In genomic region chr9:116859763-116860162, GRCh38 we compare ENCODE assay signal across 1 cellular context.
TF ChIP-seq lines count a peak whose summit lies in the region.

No MANE protein-coding gene starts in this region.

TF ChIP-seq in H1, 55 proteins besides CTCF, POLR2A, EP300 and RAD21:
- TF ChIP-seq SAP30 (IDR thresholded peaks at IDR 0.05; ENCODE audit: insufficient read depth, insufficient replicate concordance, low read length) (no peak), TCF12 (IDR thresholded peaks at IDR 0.05; ENCODE audit: low read depth, low read length) (no peak), MAFK (IDR thresholded peaks at IDR 0.05; ENCODE audit: low read depth, low read length) (no peak), PHF8 (conservative IDR thresholded peaks at IDR 0.05; ENCODE audit: low read depth, low read length) (no peak), FOSL1 (IDR thresholded peaks at IDR 0.05; ENCODE audit: insufficient read depth, low read depth, low read length) (no peak), CBX8 (IDR thresholded peaks at IDR 0.05; ENCODE audit: borderline replicate concordance, low read depth, low read length) (no peak), BRCA1 (IDR thresholded peaks at IDR 0.05; ENCODE audit: low read depth, low read length) (no peak), NRF1 (IDR thresholded peaks at IDR 0.05; ENCODE audit: low read depth, low read length) (no peak), BACH1 (IDR thresholded peaks at IDR 0.05; ENCODE audit: low read length) (no peak), POU5F1 (IDR thresholded peaks at IDR 0.05; ENCODE audit: low read depth, low read length) (no peak), MAX (IDR thresholded peaks at IDR 0.05) (no peak), JUN (IDR thresholded peaks at IDR 0.05; ENCODE audit: low read depth, low read length) (no peak)
